8 cellular contexts compared by ENCODE assay signal in the genomic region with DNA sequence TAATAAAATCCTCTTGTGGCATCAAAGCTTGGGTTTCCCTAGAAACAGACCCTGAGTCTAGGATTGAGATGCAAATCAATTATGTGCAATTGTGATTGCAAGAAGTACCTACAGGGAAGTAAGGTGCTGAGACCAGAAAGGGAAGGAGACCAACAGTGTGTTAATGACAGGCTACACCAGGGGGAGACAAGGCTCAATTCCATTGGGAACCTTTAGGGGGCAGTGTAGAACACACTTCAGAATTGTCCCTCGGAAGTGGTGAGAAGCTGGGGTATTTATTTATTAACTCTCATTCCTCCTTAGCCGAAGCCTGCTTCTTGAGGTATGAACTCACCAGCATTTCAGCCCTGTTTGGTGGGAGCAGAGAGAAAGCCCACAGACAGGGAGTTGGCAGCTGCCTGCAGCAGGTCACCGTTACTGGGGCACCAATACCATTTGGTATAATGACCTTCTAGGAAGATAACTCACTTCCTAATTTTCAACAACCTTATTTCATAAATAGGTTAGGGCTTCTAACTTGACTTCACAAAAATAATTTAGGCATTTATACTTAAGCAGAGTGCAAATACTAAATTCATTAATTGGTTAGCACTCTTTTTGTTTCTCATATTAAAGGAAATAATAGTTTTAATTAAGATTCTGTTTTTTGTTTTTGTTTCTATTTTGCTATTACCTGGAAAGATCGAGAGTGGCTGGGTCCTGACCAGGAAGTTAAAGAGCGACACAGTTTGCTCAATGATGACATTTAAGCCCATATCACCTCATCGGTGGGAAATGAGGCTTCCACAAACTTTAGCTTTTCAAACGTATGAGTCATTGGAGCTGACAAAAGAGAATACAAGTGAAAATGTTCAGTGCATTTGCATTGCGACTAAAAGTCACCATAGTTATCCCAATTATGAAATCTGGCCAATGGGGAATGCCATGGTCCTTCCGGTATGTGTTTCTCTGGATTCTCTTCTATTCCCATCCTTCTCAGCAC.
DNase-seq lines count a peak whose midpoint lies in the region; ATAC-seq and TF ChIP-seq lines count a peak whose summit lies in the region.

No MANE protein-coding gene starts in this region.

- no peaks in the 10 kb centered on the region for H3K4me1 Mint-ChIP-seq in progenitor cell of endocrine pancreas (ENCODE audit: low read depth)

- no peak overlapping the region for H3K4me3 Mint-ChIP-seq in progenitor cell of endocrine pancreas (ENCODE audit: low read depth)

- no peaks in the 10 kb centered on the region for H3K79me2 ChIP-seq in DOHH2 (ENCODE audit: control insufficient read depth, low read length)

- WGBS in gastroesophageal sphincter (ENCODE audit: low coverage in 1 of 2), 2 donors = 77 to 82% methylated on average over 9 of the region's 9 CpGs

- ATAC-seq in GM19351 (IDR thresholded peaks at IDR 0.05; ENCODE audit: unreplicated experiment) = peak; percentile 63
- no peak for ATAC-seq in gastroesophageal sphincter
- ATAC-seq in HG03378 (IDR thresholded peaks at IDR 0.05; ENCODE audit: unreplicated experiment) = no peak

- TF ChIP-seq EP300 in gastroesophageal sphincter (IDR thresholded peaks at IDR 0.05) = no peak

- H3K9me3 ChIP-seq in DOHH2 (ENCODE audit: control insufficient read depth, insufficient read depth, low read length) (no peaks in the 10 kb centered on the region), gastroesophageal sphincter (no peaks in the 10 kb centered on the region)

- no peaks in the 10 kb centered on the region for H3K27me3 Mint-ChIP-seq in progenitor cell of endocrine pancreas

- H3K27me3 ChIP-seq in DOHH2 (ENCODE audit: control insufficient read depth, low read length) (no peaks in the 10 kb centered on the region), gastroesophageal sphincter (no peaks in the 10 kb centered on the region)

- H4K20me1 ChIP-seq in DOHH2 (ENCODE audit: control insufficient read depth, insufficient read depth, low read depth, low read length) = no peaks in the 10 kb centered on the region

- no peaks in the 10 kb centered on the region for H3F3A ChIP-seq in DOHH2 (ENCODE audit: control insufficient read depth, insufficient read depth)

- H3K4me3 ChIP-seq in DOHH2 (ENCODE audit: low read length) (no peak overlapping the region), gastroesophageal sphincter (no peak overlapping the region)

- no peak overlapping the region for H3K4me2 ChIP-seq in DOHH2 (ENCODE audit: low read length)

- H3K9me3 Mint-ChIP-seq in progenitor cell of endocrine pancreas (ENCODE audit: low read depth) = no peaks in the 10 kb centered on the region

- TF ChIP-seq POLR2A in gastroesophageal sphincter (IDR thresholded peaks at IDR 0.05) = no peak

- no peaks in the 10 kb centered on the region for H3K4me1 ChIP-seq in DOHH2 (ENCODE audit: control insufficient read depth, low read length)
- no peaks in the 10 kb centered on the region for H3K4me1 ChIP-seq in gastroesophageal sphincter

- no peaks in the 10 kb centered on the region for H3K9me2 ChIP-seq in DOHH2 (replicated peaks; ENCODE audit: control insufficient read depth, low read length)

- no peak overlapping the region for H3K27ac Mint-ChIP-seq in progenitor cell of endocrine pancreas

- DNase-seq in UCSD-AML1 (lab: John Stamatoyannopoulos, UW; ENCODE audit: unreplicated experiment) (peak; percentile 62), progenitor cell of endocrine pancreas (ENCODE audit: low spot score, unreplicated experiment) (no peak), NCI-H128 (lab: John Stamatoyannopoulos, UW; ENCODE audit: unreplicated experiment) (no peak)

- no peaks in the 10 kb centered on the region for H3K36me3 Mint-ChIP-seq in progenitor cell of endocrine pancreas (ENCODE audit: insufficient read depth)

- H3K27ac ChIP-seq in DOHH2 (ENCODE audit: low read depth, low read length) = no peak overlapping the region
- H3K27ac ChIP-seq in gastroesophageal sphincter = no peak overlapping the region

- TF ChIP-seq CTCF in DOHH2 (IDR thresholded peaks at IDR 0.05; ENCODE audit: low read depth, low read length, poor library complexity, severe bottlenecking) (peak; percentile 81), LNCAP (IDR thresholded peaks at IDR 0.05) (peak; percentile 95), gastroesophageal sphincter (IDR thresholded peaks at IDR 0.05) (peak; percentile 13 to 64 (median 26)), progenitor cell of endocrine pancreas (IDR thresholded peaks at IDR 0.05; ENCODE audit: unreplicated experiment) (peak; percentile 64)

- H3K36me3 ChIP-seq in DOHH2 (ENCODE audit: control insufficient read depth, low read length) (no peaks in the 10 kb centered on the region), gastroesophageal sphincter (no peaks in the 10 kb centered on the region)

Comparison
In these comparisons a context has a peak if more than half of its experiments do, and no peak if none do; other contexts are left out.
1. CTCF ChIP-seq: peak in every context shown above with its lines; median percentile 95 in LNCAP; 81 in DOHH2; 64 in progenitor cell of endocrine pancreas; 26 in gastroesophageal sphincter.